11 cellular contexts compared by ENCODE assay signal in the genomic region with DNA sequence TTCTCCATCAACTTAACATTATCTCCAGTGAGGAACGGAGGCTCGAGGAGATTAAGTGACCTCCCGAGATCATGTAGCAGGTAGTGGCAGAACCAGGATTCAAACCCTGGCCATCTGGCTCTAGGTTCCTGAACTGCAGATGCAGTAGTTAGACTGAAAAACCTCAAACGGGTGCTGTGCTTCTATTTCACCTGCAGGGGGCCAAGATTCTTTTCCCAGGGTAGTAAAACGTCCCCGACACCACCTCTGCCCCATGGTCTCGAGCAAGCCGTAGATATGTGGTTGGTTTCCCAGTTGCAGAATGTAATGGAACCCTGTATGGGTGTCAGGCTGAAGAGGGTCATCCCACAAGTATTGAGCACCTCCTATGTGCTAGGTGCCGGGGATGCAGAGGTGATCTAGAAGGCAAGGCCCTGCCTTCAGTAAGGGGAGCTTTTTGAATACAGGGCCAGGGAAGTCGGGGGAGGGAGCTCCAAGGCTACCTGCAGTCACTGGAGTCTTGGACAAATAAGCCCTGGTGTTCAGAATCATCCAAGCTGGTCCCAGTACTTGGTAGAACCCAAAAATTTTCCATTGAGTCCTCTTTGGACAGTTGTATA.
DNase-seq lines count a peak whose midpoint lies in the region; ATAC-seq, FAIRE-seq and TF ChIP-seq lines count a peak whose summit lies in the region.
"Had no signal": no experiment of that assay in that cellular context is flagged by ENCODE, and none has a peak within 500 bp of the region (broad histone marks: within the 10 kb centered on the region; RNA-seq: fewer than 3 reads in every experiment).

No MANE protein-coding gene starts in this region.

- H3K4me1 Mint-ChIP-seq in activated T-cell treated with anti-CD3 and anti-CD28 coated beads, Interleukin-2, amount 50 U/mL, for 24 hours (ENCODE audit: low read depth): peaks cover 34% of the 10 kb centered on the region

- H3F3A ChIP-seq in smooth muscle cell (ENCODE audit: low read depth): no peaks in the 10 kb centered on the region

- H3K9ac ChIP-seq in colonic mucosa (ENCODE audit: low read depth in 2 of 2, low read length in 2 of 2) (no peak overlapping the region), smooth muscle cell (ENCODE audit: low read depth) (no peak overlapping the region)

- H3K36me3 ChIP-seq in colonic mucosa: no peaks in the 10 kb centered on the region
- no peaks in the 10 kb centered on the region for H3K36me3 ChIP-seq in smooth muscle cell (ENCODE audit: low read depth)
- H3K36me3 ChIP-seq in pancreas: no peaks in the 10 kb centered on the region

- no peaks in the 10 kb centered on the region for H3K27me3 Mint-ChIP-seq in activated T-cell treated with anti-CD3 and anti-CD28 coated beads, Interleukin-2, amount 50 U/mL, for 24 hours

- ATAC-seq in GM18868 (IDR thresholded peaks at IDR 0.05; ENCODE audit: unreplicated experiment): no peak
- ATAC-seq in pancreas: no peak
- ATAC-seq in GM18498 (IDR thresholded peaks at IDR 0.05; ENCODE audit: unreplicated experiment): no peak

- H3K9me3 ChIP-seq in colonic mucosa (no peaks in the 10 kb centered on the region), smooth muscle cell (replicated peaks; ENCODE audit: low read depth) (no peaks in the 10 kb centered on the region), pancreas (no peaks in the 10 kb centered on the region)

- intact Hi-C loops in colonic mucosa (cut with DNase I) (no loop called here), pancreas (cut with DNase I) (no loop called here)

- no peak overlapping the region for H3K27ac Mint-ChIP-seq in activated T-cell treated with anti-CD3 and anti-CD28 coated beads, Interleukin-2, amount 50 U/mL, for 24 hours

- peak; percentile 48 for DNase-seq in activated T-cell treated with anti-CD3 and anti-CD28 coated beads, Interleukin-2, amount 50 U/mL, for 24 hours
- DNase-seq in activated T-cell treated with anti-CD3 and anti-CD28 coated beads, Interleukin-2, amount 50 U/mL, for 1 hour: no peak
- DNase-seq in NAMALWA (ENCODE audit: low spot score): peak; percentile 55
- DNase-seq in colonic mucosa: no peak
- no peak for DNase-seq in smooth muscle cell (lab: John Stamatoyannopoulos, UW; ENCODE audit: unreplicated experiment)
- no peak for DNase-seq in pancreas
- DNase-seq: GF-D8 had no signal

- H3K4me1 ChIP-seq in colonic mucosa: no peaks in the 10 kb centered on the region
- peaks cover 8% of the 10 kb centered on the region for H3K4me1 ChIP-seq in smooth muscle cell (ENCODE audit: low read depth)
- H3K4me1 ChIP-seq in pancreas: no peaks in the 10 kb centered on the region

- FAIRE-seq in pancreas (lab: Jason Lieb, UNC): no peak
- FAIRE-seq: TTC549 had no signal

- peaks cover 5% of the 10 kb centered on the region for H3K36me3 Mint-ChIP-seq in activated T-cell treated with anti-CD3 and anti-CD28 coated beads, Interleukin-2, amount 50 U/mL, for 24 hours (ENCODE audit: low read depth)

- peaks cover 3% of the 10 kb centered on the region for H3K79me2 ChIP-seq in smooth muscle cell (ENCODE audit: low read depth)

- H3K27me3 ChIP-seq in colonic mucosa (no peaks in the 10 kb centered on the region), smooth muscle cell (ENCODE audit: low read depth) (no peaks in the 10 kb centered on the region), pancreas (no peaks in the 10 kb centered on the region)

- H3K4me3 ChIP-seq in colonic mucosa: no peak overlapping the region
- no peak overlapping the region for H3K4me3 ChIP-seq in smooth muscle cell
- no peak overlapping the region for H3K4me3 ChIP-seq in pancreas

- peaks cover 30% of the 10 kb centered on the region for H4K20me1 ChIP-seq in smooth muscle cell (ENCODE audit: low read depth)

- H3K27ac ChIP-seq in colonic mucosa (no peak overlapping the region), smooth muscle cell (ENCODE audit: low read depth) (no peak overlapping the region), pancreas (no peak overlapping the region)
- H3K27ac ChIP-seq: epithelial cell of prostate had no signal

- no peak overlapping the region for H3K4me3 Mint-ChIP-seq in activated T-cell treated with anti-CD3 and anti-CD28 coated beads, Interleukin-2, amount 50 U/mL, for 24 hours

- H3K9me3 Mint-ChIP-seq in activated T-cell treated with anti-CD3 and anti-CD28 coated beads, Interleukin-2, amount 50 U/mL, for 24 hours: no peaks in the 10 kb centered on the region

- TF ChIP-seq CTCF in colonic mucosa (IDR thresholded peaks at IDR 0.05) (peak; percentile 19), smooth muscle cell (IDR thresholded peaks at IDR 0.05; ENCODE audit: borderline replicate concordance, insufficient read depth, poor library complexity, severe bottlenecking) (peak; percentile 35), pancreas (IDR thresholded peaks at IDR 0.05) (peak in 1 of 4 donors; percentile 17)

- no peak overlapping the region for H2AFZ ChIP-seq in smooth muscle cell (ENCODE audit: low read depth)

- H3K4me2 ChIP-seq in smooth muscle cell: no peak overlapping the region

- WGBS in smooth muscle cell (ENCODE audit: low lambda C conversion rate): 79% methylated on average over 10 of the region's 10 CpGs
- WGBS in pancreas, 2 donors: 78 to 79% methylated on average over 10 of the region's 10 CpGs

Comparison
In these comparisons a context has a peak if more than half of its experiments do, and no peak if none do; other contexts are left out.
1. DNase-seq: peak in activated T-cell treated with anti-CD3 and anti-CD28 coated beads, Interleukin-2, amount 50 U/mL, for 24 hours (single experiment) and NAMALWA (single experiment); none in activated T-cell treated with anti-CD3 and anti-CD28 coated beads, Interleukin-2, amount 50 U/mL, for 1 hour (single experiment), colonic mucosa (single experiment), smooth muscle cell (single experiment) and pancreas (0 of 6).